ENCODE assay signal across 13 cellular contexts in genomic region chr20:31679357-31680285, GRCh38. TPM values are rescaled to one million over a fixed set of nuclear protein-coding genes. Genes with fewer than 3 reads are reported as not detected.
DNase-seq lines count a peak whose midpoint lies in the region; ATAC-seq, FAIRE-seq and TF ChIP-seq lines count a peak whose summit lies in the region.
"Had no signal": no experiment of that assay in that cellular context is flagged by ENCODE, and none has a peak within 500 bp of the region (broad histone marks: within the 10 kb centered on the region; RNA-seq: fewer than 3 reads in every experiment).

No MANE protein-coding gene starts in this region.

- TF ChIP-seq POLR2A in GM12891 (IDR thresholded peaks at IDR 0.05; ENCODE audit: low read depth, low read length): no peak

- H3K36me3 ChIP-seq in CD4-positive, CD25-positive, alpha-beta regulatory T cell (ENCODE audit: control insufficient read depth, insufficient read depth, low read length): peaks cover 26% of the 10 kb centered on the region
- H3K36me3 ChIP-seq in astrocyte (ENCODE audit: insufficient read depth, low read length): peaks cover 6% of the 10 kb centered on the region

- no peaks in the 10 kb centered on the region for H3K9me3 Mint-ChIP-seq in CD4-positive, CD25-positive, alpha-beta regulatory T cell
- no peaks in the 10 kb centered on the region for H3K9me3 Mint-ChIP-seq in astrocyte (ENCODE audit: unreplicated experiment)
- H3K9me3 Mint-ChIP-seq in nephron: no peaks in the 10 kb centered on the region

- H3K27me3 ChIP-seq in CD4-positive, CD25-positive, alpha-beta regulatory T cell (ENCODE audit: control insufficient read depth, insufficient read depth, low read length): no peaks in the 10 kb centered on the region
- no peaks in the 10 kb centered on the region for H3K27me3 ChIP-seq in astrocyte (ENCODE audit: insufficient read depth, low read length)

- H3K9me3 ChIP-seq in CD4-positive, CD25-positive, alpha-beta regulatory T cell (ENCODE audit: control insufficient read depth in 2 of 2, low read length in 2 of 2): no peaks in the 10 kb centered on the region
- H3K9me3 ChIP-seq in astrocyte (ENCODE audit: insufficient read depth, low read depth, low read length): no peaks in the 10 kb centered on the region

- no peak for TF ChIP-seq CTCF in LNCaP clone FGC (IDR thresholded peaks at IDR 0.05; ENCODE audit: control insufficient read depth, extremely low read depth, insufficient read depth)
- no peak for TF ChIP-seq CTCF in astrocyte (IDR thresholded peaks at IDR 0.05; ENCODE audit: insufficient read depth, low read depth, low read length)
- no peak for TF ChIP-seq CTCF in nephron (IDR thresholded peaks at IDR 0.05; ENCODE audit: unreplicated experiment in 3 of 3)

- no peak overlapping the region for H2AFZ ChIP-seq in astrocyte (ENCODE audit: low read depth, low read length)

- peaks cover 84% of the 10 kb centered on the region for H3K4me1 ChIP-seq in CD4-positive, CD25-positive, alpha-beta regulatory T cell (ENCODE audit: control insufficient read depth, insufficient read depth, low read length, poor library complexity, severe bottlenecking)
- peaks cover 36% of the 10 kb centered on the region for H3K4me1 ChIP-seq in astrocyte (ENCODE audit: insufficient read depth, low read length)

- H3K4me1 Mint-ChIP-seq in CD4-positive, CD25-positive, alpha-beta regulatory T cell: peaks cover 14 to 99% (median 83%) of the 10 kb centered on the region in 4 donors
- H3K4me1 Mint-ChIP-seq in astrocyte (ENCODE audit: low read depth, unreplicated experiment) (peaks cover 65% of the 10 kb centered on the region), nephron (peaks cover 56% of the 10 kb centered on the region)

- ATAC-seq in CD4-positive, CD25-positive, alpha-beta regulatory T cell (ENCODE audit: low read depth in 2 of 2): no peak
- no peak for ATAC-seq in HG03439 (IDR thresholded peaks at IDR 0.05; ENCODE audit: unreplicated experiment)

- peak overlapping the region; percentile 89 for H3K27ac ChIP-seq in CD4-positive, CD25-positive, alpha-beta regulatory T cell (ENCODE audit: insufficient read depth, low read length, poor library complexity, severe bottlenecking)
- H3K27ac ChIP-seq in astrocyte (ENCODE audit: low read depth, low read length): no peak overlapping the region

- H4K20me1 ChIP-seq in astrocyte (ENCODE audit: insufficient read depth, low read length): peaks cover 56% of the 10 kb centered on the region

- no peaks in the 10 kb centered on the region for H3K27me3 Mint-ChIP-seq in CD4-positive, CD25-positive, alpha-beta regulatory T cell
- H3K27me3 Mint-ChIP-seq in astrocyte (ENCODE audit: low read depth, unreplicated experiment): no peaks in the 10 kb centered on the region
- no peaks in the 10 kb centered on the region for H3K27me3 Mint-ChIP-seq in nephron (ENCODE audit: low read depth)

- H3K9ac ChIP-seq in astrocyte (ENCODE audit: low read length): no peak overlapping the region

- peaks cover 91% of the 10 kb centered on the region for H3K79me2 ChIP-seq in astrocyte (ENCODE audit: insufficient read depth, low read length)

- DNase-seq in CD4-positive, CD25-positive, alpha-beta regulatory T cell: no peak
- DNase-seq in LNCaP clone FGC (ENCODE audit: low read depth) (peak; percentile 94), astrocyte (ENCODE audit: low read depth) (no peak), GM12891 (ENCODE audit: insufficient read length, low spot score) (no peak), COR-L47 (lab: John Stamatoyannopoulos, UW) (no peak), HPDE6-E6E7 (ENCODE audit: extremely low spot score) (no peak)
- DNase-seq: activated gamma-delta T cell treated with Interleukin-2 at 50 U/mL for 16 hours had no signal

- H3K4me2 ChIP-seq in astrocyte (ENCODE audit: low read length): no peak overlapping the region

- no peak overlapping the region for H3K4me3 ChIP-seq in CD4-positive, CD25-positive, alpha-beta regulatory T cell (ENCODE audit: low read depth, low read length)
- H3K4me3 ChIP-seq in LNCaP clone FGC (ENCODE audit: low read depth, low read length) (peak overlapping the region; percentile 31), astrocyte (ENCODE audit: insufficient read depth, low read depth, low read length) (no peak overlapping the region)

- FAIRE-seq in astrocyte (lab: Jason Lieb, UNC) (no peak), GM12891 (lab: Jason Lieb, UNC) (no peak)
- FAIRE-seq: islet of Langerhans had no signal

- H3K27ac Mint-ChIP-seq in CD4-positive, CD25-positive, alpha-beta regulatory T cell: peak overlapping the region; percentile 92 to 100 (median 94)
- H3K27ac Mint-ChIP-seq in astrocyte (ENCODE audit: unreplicated experiment): peak overlapping the region; percentile 94
- H3K27ac Mint-ChIP-seq in nephron: peak overlapping the region in 2 of 3 experiments; percentile 54 to 86

- peaks cover 44% of the 10 kb centered on the region for H3K36me3 Mint-ChIP-seq in CD4-positive, CD25-positive, alpha-beta regulatory T cell
- peaks cover 44% of the 10 kb centered on the region for H3K36me3 Mint-ChIP-seq in astrocyte (ENCODE audit: low read depth, unreplicated experiment)
- H3K36me3 Mint-ChIP-seq in nephron (ENCODE audit: low read depth): peaks cover 25% of the 10 kb centered on the region

- H3K4me3 Mint-ChIP-seq in CD4-positive, CD25-positive, alpha-beta regulatory T cell: peak overlapping the region in 3 of 4 donors; percentile 2 to 100 (median 49)
- H3K4me3 Mint-ChIP-seq in astrocyte (ENCODE audit: unreplicated experiment): no peak overlapping the region
- no peak overlapping the region for H3K4me3 Mint-ChIP-seq in nephron

TF ChIP-seq in GM12891, 5 proteins besides CTCF, POLR2A, EP300 and RAD21:
- TF ChIP-seq POU2F2 (IDR thresholded peaks at IDR 0.05; ENCODE audit: low read depth, low read length): no peak
- TF ChIP-seq PAX5 (IDR thresholded peaks at IDR 0.05; ENCODE audit: insufficient read depth, low read length, severe bottlenecking): no peak
- TF ChIP-seq POLR2AphosphoS5 (IDR thresholded peaks at IDR 0.05; ENCODE audit: low read depth, low read length): no peak
- no peak for TF ChIP-seq TAF1 (IDR thresholded peaks at IDR 0.05; ENCODE audit: low read depth, low read length)
- TF ChIP-seq SPI1 (IDR thresholded peaks at IDR 0.05; ENCODE audit: low read depth, low read length): no peak

RNA-seq across cellular contexts. Expression of gene COX4I2, which starts 41.9 kb away (rescaled TPM):
- not detected for total RNA-seq in CD4-positive, CD25-positive, alpha-beta regulatory T cell
- not detected for polyA plus RNA-seq in CD4-positive, CD25-positive, alpha-beta regulatory T cell
- not detected in 2 replicates for total RNA-seq in astrocyte
- polyA plus RNA-seq in GM12891 (2012; ENCODE audit: low read depth, missing spikeins): not detected
- total RNA-seq: epithelial cell of proximal tubule, M059J, renal cortical epithelial cell had no signal

RNA-seq across cellular contexts. Expression of gene BCL2L1, which starts 43.0 kb away (rescaled TPM):
- total RNA-seq in CD4-positive, CD25-positive, alpha-beta regulatory T cell: 38.1 TPM
- polyA plus RNA-seq in CD4-positive, CD25-positive, alpha-beta regulatory T cell: 10 to 100 TPM; 15.5 to 19.6 (median 17.3) TPM
- 103 and 149 TPM in 2 replicates for total RNA-seq in astrocyte
- 40.2 TPM for polyA plus RNA-seq in GM12891 (2012; ENCODE audit: low read depth, missing spikeins)

RNA-seq across cellular contexts. Expression of gene TPX2, which starts 59.5 kb away (rescaled TPM):
- total RNA-seq in CD4-positive, CD25-positive, alpha-beta regulatory T cell: 5.4 TPM
- polyA plus RNA-seq in CD4-positive, CD25-positive, alpha-beta regulatory T cell: 1 to 10 TPM; 3.1 to 6.3 (median 3.8) TPM
- total RNA-seq in astrocyte: 31.7 and 41.6 TPM in 2 replicates
- polyA plus RNA-seq in GM12891 (2012; ENCODE audit: low read depth, missing spikeins): 52.8 TPM

Comparison
In these comparisons a context has a peak if more than half of its experiments do, and no peak if none do; other contexts are left out.
1. H3K4me3 Mint-ChIP-seq: peak in CD4-positive, CD25-positive, alpha-beta regulatory T cell (3 of 4); none in astrocyte (single experiment) and nephron (0 of 3).
2. Peak in every context shown above with its lines, with median percentiles within 50 percentile points of each other: H3K27ac Mint-ChIP-seq.